In the genomic region with DNA sequence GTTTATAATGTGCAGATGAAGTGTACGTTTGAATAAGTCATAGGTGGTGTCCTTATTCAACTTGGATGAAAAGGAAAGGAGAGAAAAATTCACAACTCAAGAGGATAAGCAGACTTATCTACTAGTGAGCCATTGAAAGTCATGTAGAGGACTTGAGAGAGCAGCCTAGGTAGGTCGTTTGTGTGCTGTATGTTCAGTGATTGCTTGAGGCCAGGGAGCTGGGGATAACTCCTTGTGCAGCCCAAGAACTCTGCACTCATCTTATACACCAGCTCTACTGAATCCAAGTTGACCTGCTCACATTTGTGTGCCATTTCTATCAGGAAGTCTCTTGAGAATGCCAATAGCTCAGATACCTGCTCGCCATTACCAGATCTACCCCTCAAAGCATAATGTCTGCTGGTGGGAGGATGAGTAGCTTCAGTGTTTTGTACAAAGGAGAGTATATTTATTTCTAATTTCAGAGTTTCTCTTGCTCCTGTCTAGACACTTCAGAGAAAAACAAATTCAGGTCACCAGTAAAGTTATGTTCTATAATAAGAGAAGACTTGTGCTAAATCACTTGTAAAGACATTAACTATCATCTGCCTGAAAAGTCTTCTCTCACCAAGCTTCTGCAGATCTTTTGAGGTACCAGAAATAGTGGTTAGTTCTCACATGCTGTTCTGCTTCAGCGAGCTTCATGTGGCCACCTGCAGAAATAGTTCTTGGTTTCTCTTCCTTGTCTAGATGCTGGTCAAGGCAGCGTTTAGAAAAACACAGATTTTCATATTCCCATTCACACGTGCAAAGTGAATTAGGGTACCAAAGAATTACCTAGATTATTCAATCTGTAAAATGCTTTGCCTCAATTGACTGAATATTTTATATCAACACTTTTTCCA, we compare ENCODE assay signal across 10 cellular contexts. TPM values are rescaled to one million over a fixed set of nuclear protein-coding genes. Genes with fewer than 3 reads are reported as not detected.
DNase-seq lines count a peak whose midpoint lies in the region; ATAC-seq and TF ChIP-seq lines count a peak whose summit lies in the region.
"Had no signal": no experiment of that assay in that cellular context is flagged by ENCODE, and none has a peak within 500 bp of the region (broad histone marks: within the 10 kb centered on the region; RNA-seq: fewer than 3 reads in every experiment).

No MANE protein-coding gene starts in this region.

- no peak overlapping the region for H3K4me3 ChIP-seq in right cardiac atrium (ENCODE audit: low read length)
- H3K4me3 ChIP-seq in heart left ventricle = no peak overlapping the region
- no peak overlapping the region for H3K4me3 ChIP-seq in brain microvascular endothelial cell (ENCODE audit: low read depth, low read length)

- no peak for TF ChIP-seq CTCF in heart left ventricle (IDR thresholded peaks at IDR 0.05)
- no peak for TF ChIP-seq CTCF in brain microvascular endothelial cell (IDR thresholded peaks at IDR 0.05; ENCODE audit: low read depth, low read length, missing control alignments)

- H3K27me3 ChIP-seq in right cardiac atrium (ENCODE audit: control insufficient read depth, insufficient read depth) = no peaks in the 10 kb centered on the region
- no peaks in the 10 kb centered on the region for H3K27me3 ChIP-seq in heart left ventricle
- no peaks in the 10 kb centered on the region for H3K27me3 ChIP-seq in brain microvascular endothelial cell (replicated peaks)

- H3K4me1 ChIP-seq in right cardiac atrium (ENCODE audit: control insufficient read depth, insufficient read depth, low read length) (peaks cover 7% of the 10 kb centered on the region), heart left ventricle (peaks cover 0 to 32% (median 8%) of the 10 kb centered on the region in 12 donors)

- in situ Hi-C loops in brain microvascular endothelial cell (cut with HindIII; ENCODE audit: low pct_ligation_motif_present, low sequenced_read_pairs) = no loop called here

- peak; percentile 96 for ATAC-seq in GM18517 (IDR thresholded peaks at IDR 0.05; ENCODE audit: unreplicated experiment)
- peak; percentile 94 for ATAC-seq in GM21528 (IDR thresholded peaks at IDR 0.05; ENCODE audit: low FRiP score, unreplicated experiment)
- peak; percentile 96 for ATAC-seq in HG03354 (IDR thresholded peaks at IDR 0.05; ENCODE audit: poor library complexity, severe bottlenecking, unreplicated experiment)
- ATAC-seq in right cardiac atrium = no peak
- ATAC-seq in heart left ventricle = no peak

- DNase-seq in medulla oblongata (ENCODE audit: extremely low spot score) (peak; percentile 37), right cardiac atrium (no peak), heart left ventricle (no peak), brain microvascular endothelial cell (no peak), GF-D8 (lab: John Stamatoyannopoulos, UW) (no peak)
- DNase-seq: head of caudate nucleus, NCI-H1105 treated with DMSO at 0.1 percent for 48 hours had no signal

- H3K9me3 ChIP-seq in right cardiac atrium (ENCODE audit: control insufficient read depth, low read length) (no peaks in the 10 kb centered on the region), heart left ventricle (no peaks in the 10 kb centered on the region)

- no peak for TF ChIP-seq POLR2A in heart left ventricle (IDR thresholded peaks at IDR 0.05)

- WGBS in right cardiac atrium = 84% methylated on average over 6 of the region's 6 CpGs
- 85 to 86% (median 86%) methylated on average over 6 of the region's 6 CpGs for WGBS in heart left ventricle, 4 donors

- H3K36me3 ChIP-seq in heart left ventricle (peaks cover 0 to 13% (median 3%) of the 10 kb centered on the region in 9 donors), brain microvascular endothelial cell (replicated peaks) (no peaks in the 10 kb centered on the region)

- H3K27ac ChIP-seq in right cardiac atrium (ENCODE audit: low read length) = no peak overlapping the region
- H3K27ac ChIP-seq in heart left ventricle = no peak overlapping the region
- H3K27ac ChIP-seq in brain microvascular endothelial cell = no peak overlapping the region

- intact Hi-C loops in right cardiac atrium (cut with DNase I) = no loop called here
- intact Hi-C loops in heart left ventricle (cut with DNase I) = no loop called here

RNA-seq across cellular contexts. Expression of gene S1PR1, which starts 10.8 kb away (rescaled TPM):
- total RNA-seq in right cardiac atrium (10 to 100 TPM; 54.2 to 62.4 (median 59.8) TPM), heart left ventricle (100 to 1,000 TPM in 2 of 9 donors, 10 to 100 TPM in 7; 40.6 to 175 (median 61.7) TPM)
- polyA plus RNA-seq in right cardiac atrium (58.0 TPM), heart left ventricle (10 to 100 TPM; 37.0 to 60.6 TPM)

Comparison
In these comparisons a context has a peak if more than half of its experiments do, and no peak if none do; other contexts are left out.
1. ATAC-seq: peak in GM18517 (single experiment), GM21528 (single experiment) and HG03354 (single experiment); none in right cardiac atrium (0 of 2) and heart left ventricle (0 of 4).